10 cellular contexts compared by ENCODE assay signal in genomic region chr16:85988723-85989313, GRCh38.
A peak's percentile ranks its signal among the peaks of the same experiment; 100 is the strongest.
DNase-seq lines count a peak whose midpoint lies in the region; ATAC-seq and TF ChIP-seq lines count a peak whose summit lies in the region.
"Had no signal": no experiment of that assay in that cellular context is flagged by ENCODE, and none has a peak within 500 bp of the region (broad histone marks: within the 10 kb centered on the region; RNA-seq: fewer than 3 reads in every experiment).

No MANE protein-coding gene starts in this region.

- no peaks in the 10 kb centered on the region for H3K4me1 ChIP-seq in BE2C

- intact Hi-C loops in dorsolateral prefrontal cortex (cut with DNase I), result loop anchor here (10.0 kb wide), 1 partner anchor 164 kb away; no protein-coding TSS in a partner anchor

- peaks cover 41% of the 10 kb centered on the region for H3K4me1 Mint-ChIP-seq in central memory CD8-positive, alpha-beta T cell
- peaks cover 33% of the 10 kb centered on the region for H3K4me1 Mint-ChIP-seq in nephron progenitor cell

- H3K27ac Mint-ChIP-seq in central memory CD8-positive, alpha-beta T cell (ENCODE audit: low read depth), result peak overlapping the region; percentile 52
- no peak overlapping the region for H3K27ac Mint-ChIP-seq in nephron progenitor cell

- H3K36me3 ChIP-seq in BE2C, result no peaks in the 10 kb centered on the region

- peaks cover 93% of the 10 kb centered on the region for H3K27me3 ChIP-seq in BE2C
- H3K27me3 ChIP-seq in dorsolateral prefrontal cortex, result peaks cover 0 to 38% (median 8%) of the 10 kb centered on the region in 45 donors

- H3K9me3 ChIP-seq in BE2C, result no peaks in the 10 kb centered on the region

- no peak overlapping the region for H3K27ac ChIP-seq in dorsolateral prefrontal cortex

- peak; percentile 86 for DNase-seq in GM12865 (ENCODE audit: low read depth)
- DNase-seq in central memory CD8-positive, alpha-beta T cell (ENCODE audit: low spot score in 2 of 2), result no peak
- no peak for DNase-seq in nephron progenitor cell
- no peak for DNase-seq in BE2C
- DNase-seq in dorsolateral prefrontal cortex, result no peak
- DNase-seq: Calu3, H9 had no signal

- no peaks in the 10 kb centered on the region for H3K9me3 Mint-ChIP-seq in central memory CD8-positive, alpha-beta T cell
- H3K9me3 Mint-ChIP-seq in nephron progenitor cell, result no peaks in the 10 kb centered on the region
- H3K9me3 Mint-ChIP-seq: H9 had no signal

- TF ChIP-seq CTCF in GM12865 (IDR thresholded peaks at IDR 0.05; ENCODE audit: insufficient read depth, low read depth, low read length, missing control alignments) (no peak), nephron progenitor cell (IDR thresholded peaks at IDR 0.05) (no peak), BE2C (IDR thresholded peaks at IDR 0.05; ENCODE audit: low read depth, low read length) (no peak), dorsolateral prefrontal cortex (IDR thresholded peaks at IDR 0.05 in 54 of 56, conservative IDR thresholded peaks at IDR 0.05 in 2 of 56; ENCODE audit: low read depth in 1 of 56, partially characterized antibody in 56 of 56) (no peak)

- ATAC-seq in GM19452 (IDR thresholded peaks at IDR 0.05; ENCODE audit: unreplicated experiment) (peak; percentile 42), HG03378 (IDR thresholded peaks at IDR 0.05; ENCODE audit: unreplicated experiment) (peak; percentile 43), GM19023 (IDR thresholded peaks at IDR 0.05; ENCODE audit: unreplicated experiment) (no peak)
- peak; percentile 33 for ATAC-seq in central memory CD8-positive, alpha-beta T cell (replicated peaks; ENCODE audit: extremely low read depth, poor library complexity, severe bottlenecking)

- H3K4me3 ChIP-seq in GM12865 (ENCODE audit: low read depth, low read length), result peak overlapping the region; percentile 35
- no peak overlapping the region for H3K4me3 ChIP-seq in BE2C (ENCODE audit: low read depth, low read length)
- H3K4me3 ChIP-seq in dorsolateral prefrontal cortex, result no peak overlapping the region

- H3K27me3 Mint-ChIP-seq in central memory CD8-positive, alpha-beta T cell, result peaks cover 28% of the 10 kb centered on the region
- peaks cover 50% of the 10 kb centered on the region for H3K27me3 Mint-ChIP-seq in nephron progenitor cell (ENCODE audit: low read depth, poor library complexity)

- no peaks in the 10 kb centered on the region for H3K36me3 Mint-ChIP-seq in central memory CD8-positive, alpha-beta T cell (ENCODE audit: insufficient read depth)
- no peaks in the 10 kb centered on the region for H3K36me3 Mint-ChIP-seq in nephron progenitor cell (ENCODE audit: low read depth)

- H3K4me3 Mint-ChIP-seq in central memory CD8-positive, alpha-beta T cell, result no peak overlapping the region
- H3K4me3 Mint-ChIP-seq in nephron progenitor cell, result no peak overlapping the region
- H3K4me3 Mint-ChIP-seq: H9 had no signal
